Comparison of ENCODE assay signal across 20 cellular contexts in genomic region chr12:43315961-43316360, GRCh38.
"Had no signal": no experiment of that assay in that cellular context is flagged by ENCODE, and none has a peak within 500 bp of the region (broad histone marks: within the 10 kb centered on the region; RNA-seq: fewer than 3 reads in every experiment).

No MANE protein-coding gene starts in this region.

- H3K4me1 ChIP-seq: body of pancreas, lower lobe of right lung, psoas muscle, SJSA1, testis had no signal

- H3K4me1 Mint-ChIP-seq: naive thymus-derived CD8-positive, alpha-beta T cell; stimulated activated naive CD8-positive, alpha-beta T cell treated with anti-CD3 and anti-CD28 coated beads, Interleukin-15, amount 100 ng/mL, for 72 hours; WTC11 had no signal

- H3K36me3 ChIP-seq: lower lobe of right lung, sigmoid colon, SJSA1 had no signal

- H3K36me3 Mint-ChIP-seq: naive thymus-derived CD8-positive, alpha-beta T cell; WTC11 had no signal

- H3K4me3 ChIP-seq: body of pancreas, lower lobe of right lung, psoas muscle, sigmoid colon, SJSA1, testis had no signal

- H3K27ac ChIP-seq: body of pancreas, lower lobe of right lung, psoas muscle, sigmoid colon, SJSA1, testis had no signal

- H3K27ac Mint-ChIP-seq: activated CD8-positive, alpha-beta T cell treated with anti-CD3 and anti-CD28 coated beads, Interleukin-2, amount 10 ng/mL, durations not matched to agents 7 days and 5 days; activated naive CD4-positive, alpha-beta T cell treated with anti-CD3 and anti-CD28 coated beads for 36 hours; naive thymus-derived CD8-positive, alpha-beta T cell; stimulated activated naive CD8-positive, alpha-beta T cell treated with anti-CD3 and anti-CD28 coated beads, Interleukin-15, amount 100 ng/mL, for 72 hours; WTC11 had no signal

- DNase-seq: activated CD4-positive, alpha-beta T cell treated with anti-CD3 and anti-CD28 coated beads for 48 hours; activated CD8-positive, alpha-beta memory T cell treated with anti-CD3 and anti-CD28 coated beads, Interleukin-2, amount 50 U/mL, for 48 hours; activated CD8-positive, alpha-beta T cell treated with anti-CD3 and anti-CD28 coated beads, Interleukin-2, amount 10 ng/mL, durations not matched to agents 7 days and 5 days; activated naive CD4-positive, alpha-beta T cell treated with anti-CD3 and anti-CD28 coated beads for 36 hours; body of pancreas; hypothalamus; lower lobe of right lung; naive thymus-derived CD8-positive, alpha-beta T cell; occipital lobe; psoas muscle; sigmoid colon; stimulated activated CD4-positive, alpha-beta T cell treated with anti-CD3 and anti-CD28 coated beads, Interleukin-15, amount 100 ng/mL, for 24 hours; stimulated activated CD4-positive, alpha-beta T cell treated with anti-CD3 and anti-CD28 coated beads, Interleukin-4, amount 100 ng/mL, for 24 hours; stimulated activated naive CD8-positive, alpha-beta T cell treated with anti-CD3 and anti-CD28 coated beads, Interleukin-15, amount 100 ng/mL, for 72 hours; T-helper 1 cell; testis had no signal

- FAIRE-seq: colon, endothelial cell of umbilical vein had no signal

- ATAC-seq: activated CD8-positive, alpha-beta T cell treated with anti-CD3 and anti-CD28 coated beads, Interleukin-2, amount 10 ng/mL, durations not matched to agents 7 days and 5 days; body of pancreas; lower lobe of right lung; naive thymus-derived CD8-positive, alpha-beta T cell; psoas muscle; stimulated activated naive CD8-positive, alpha-beta T cell treated with anti-CD3 and anti-CD28 coated beads, Interleukin-15, amount 100 ng/mL, for 72 hours; WTC11 had no signal

- H3K9me3 ChIP-seq: body of pancreas, lower lobe of right lung, psoas muscle, sigmoid colon, testis had no signal

- H3K27me3 ChIP-seq: body of pancreas, sigmoid colon, SJSA1, testis had no signal

- H3K9me3 Mint-ChIP-seq: activated naive CD4-positive, alpha-beta T cell treated with anti-CD3 and anti-CD28 coated beads for 36 hours had no signal

- H3K4me3 Mint-ChIP-seq: activated CD8-positive, alpha-beta T cell treated with anti-CD3 and anti-CD28 coated beads, Interleukin-2, amount 10 ng/mL, durations not matched to agents 7 days and 5 days; activated naive CD4-positive, alpha-beta T cell treated with anti-CD3 and anti-CD28 coated beads for 36 hours; naive thymus-derived CD8-positive, alpha-beta T cell; stimulated activated naive CD8-positive, alpha-beta T cell treated with anti-CD3 and anti-CD28 coated beads, Interleukin-15, amount 100 ng/mL, for 72 hours; WTC11 had no signal

- H3K27me3 Mint-ChIP-seq: naive thymus-derived CD8-positive, alpha-beta T cell; stimulated activated naive CD8-positive, alpha-beta T cell treated with anti-CD3 and anti-CD28 coated beads, Interleukin-15, amount 100 ng/mL, for 72 hours had no signal
